In the genomic region with DNA sequence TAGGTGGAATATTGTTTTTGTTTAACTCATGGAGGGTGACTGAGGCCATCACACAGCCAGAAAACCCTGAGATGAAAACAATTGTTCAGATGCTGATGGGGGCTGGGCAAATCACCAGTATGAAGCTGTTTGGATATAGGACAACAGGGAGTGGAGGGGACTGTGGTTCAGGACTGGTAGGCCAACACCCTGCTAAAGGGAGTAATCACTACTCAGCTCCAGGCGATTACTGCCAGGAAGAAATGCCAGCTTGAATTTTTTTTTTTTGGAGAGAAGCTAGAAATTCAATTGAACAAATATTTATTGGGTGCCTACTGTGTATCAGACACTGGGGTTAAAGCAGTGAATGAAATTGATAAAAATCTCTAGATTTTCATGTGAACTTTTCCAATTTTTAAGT, we compare ENCODE assay signal across 44 cellular contexts. TPM values are rescaled to one million over a fixed set of nuclear protein-coding genes. Genes with fewer than 3 reads are reported as not detected.
"Had no signal": no experiment of that assay in that cellular context is flagged by ENCODE, and none has a peak within 500 bp of the region (broad histone marks: within the 10 kb centered on the region; RNA-seq: fewer than 3 reads in every experiment).

No MANE protein-coding gene starts in this region.

- H3K36me3 ChIP-seq: adrenal gland, ascending aorta, brain microvascular endothelial cell, breast epithelium, cardiac muscle cell had no signal

- H3K4me3 Mint-ChIP-seq: activated naive CD4-positive, alpha-beta T cell treated with anti-CD3 and anti-CD28 coated beads for 36 hours; activated naive CD4-positive, alpha-beta T cell treated with anti-CD3 and anti-CD28 coated beads, Interleukin-2, amount 10 ng/mL, durations not matched to agents 7 days and 5 days; activated naive CD4-positive, alpha-beta T cell treated with anti-CD3 and anti-CD28 coated beads, Interleukin-2, amount 50 U/mL, for 24 hours; activated naive CD8-positive, alpha-beta T cell; activated naive CD8-positive, alpha-beta T cell treated with anti-CD3 and anti-CD28 coated beads for 36 hours; activated naive CD8-positive, alpha-beta T cell treated with anti-CD3 and anti-CD28 coated beads, Interleukin-2, amount 10 ng/mL, durations not matched to agents 7 days and 5 days; activated naive CD8-positive, alpha-beta T cell treated with anti-CD3 and anti-CD28 coated beads, Interleukin-2, amount 50 U/mL, for 24 hours; activated T-cell treated with anti-CD3 and anti-CD28 coated beads, Interleukin-2, amount 50 U/mL, for 24 hours; activated T-cell treated with anti-CD3 and anti-CD28 coated beads, Interleukin-2, amount 50 U/mL, for 4 hours; activated T-cell treated with anti-CD3 and anti-CD28 coated beads, Interleukin-2, amount 50 U/mL, for 72 hours; activated T-helper 1 cell treated with anti-CD3 and anti-CD28 coated beads, Interleukin-12 subunit alpha, Interleukin-12 subunit beta, Interleukin-2, Interleukin-4 antibody, amounts not matched to agents 30 ng/mL and 10 ng/mL and 1 ng/mL, durations not matched to agents 14 hours and 24 hours and 36 hours; activated T-helper 17 cell treated with anti-CD3 and anti-CD28 coated beads, Interleukin-2, amount 50 U/mL, for 72 hours; brain; central memory CD8-positive, alpha-beta T cell had no signal

- H3K36me3 Mint-ChIP-seq: activated naive CD4-positive, alpha-beta T cell treated with anti-CD3 and anti-CD28 coated beads, Interleukin-2, amount 10 ng/mL, durations not matched to agents 7 days and 5 days; activated naive CD4-positive, alpha-beta T cell treated with anti-CD3 and anti-CD28 coated beads, Interleukin-2, amount 50 U/mL, for 24 hours; activated naive CD4-positive, alpha-beta T cell treated with anti-CD3 and anti-CD28 coated beads, Interleukin-2, amount 50 U/mL, for 72 hours; activated naive CD8-positive, alpha-beta T cell; activated naive CD8-positive, alpha-beta T cell treated with anti-CD3 and anti-CD28 coated beads for 36 hours; activated naive CD8-positive, alpha-beta T cell treated with anti-CD3 and anti-CD28 coated beads, Interleukin-2, amount 10 ng/mL, durations not matched to agents 7 days and 5 days; brain had no signal

- H3K4me1 Mint-ChIP-seq: activated naive CD4-positive, alpha-beta T cell treated with anti-CD3 and anti-CD28 coated beads, Interleukin-2, amount 10 ng/mL, durations not matched to agents 7 days and 5 days; activated naive CD4-positive, alpha-beta T cell treated with anti-CD3 and anti-CD28 coated beads, Interleukin-2, amount 50 U/mL, for 24 hours; activated naive CD8-positive, alpha-beta T cell treated with anti-CD3 and anti-CD28 coated beads for 36 hours; activated naive CD8-positive, alpha-beta T cell treated with anti-CD3 and anti-CD28 coated beads, Interleukin-2, amount 50 U/mL, for 24 hours; activated T-helper 17 cell treated with anti-CD3 and anti-CD28 coated beads, Interleukin-2, amount 50 U/mL, for 72 hours; central memory CD8-positive, alpha-beta T cell had no signal

- H3K9me3 ChIP-seq: adrenal gland, ascending aorta, body of pancreas, breast epithelium had no signal

- H3K27me3 ChIP-seq: adrenal gland, ascending aorta, body of pancreas, brain microvascular endothelial cell, breast epithelium, cardiac muscle cell had no signal

- ATAC-seq: activated naive CD4-positive, alpha-beta T cell treated with anti-CD3 and anti-CD28 coated beads, Interleukin-2, amount 50 U/mL, for 72 hours; activated naive CD8-positive, alpha-beta T cell treated with anti-CD3 and anti-CD28 coated beads, Interleukin-2, amount 50 U/mL, for 24 hours; activated T-cell treated with anti-CD3 and anti-CD28 coated beads, Interleukin-2, amount 50 U/mL, for 4 hours; activated T-cell treated with anti-CD3 and anti-CD28 coated beads, Interleukin-2, amount 50 U/mL, for 72 hours; activated T-helper 17 cell treated with anti-CD3 and anti-CD28 coated beads, Interleukin-2, amount 50 U/mL, for 72 hours; body of pancreas had no signal

- H3K9me3 Mint-ChIP-seq: activated naive CD4-positive, alpha-beta T cell treated with anti-CD3 and anti-CD28 coated beads for 36 hours; activated naive CD4-positive, alpha-beta T cell treated with anti-CD3 and anti-CD28 coated beads, Interleukin-2, amount 10 ng/mL, durations not matched to agents 7 days and 5 days; activated naive CD4-positive, alpha-beta T cell treated with anti-CD3 and anti-CD28 coated beads, Interleukin-2, amount 50 U/mL, for 24 hours; activated naive CD4-positive, alpha-beta T cell treated with anti-CD3 and anti-CD28 coated beads, Interleukin-2, amount 50 U/mL, for 72 hours; activated naive CD8-positive, alpha-beta T cell treated with anti-CD3 and anti-CD28 coated beads for 36 hours; activated naive CD8-positive, alpha-beta T cell treated with anti-CD3 and anti-CD28 coated beads, Interleukin-2, amount 50 U/mL, for 24 hours; activated T-cell treated with anti-CD3 and anti-CD28 coated beads, Interleukin-2, amount 50 U/mL, for 24 hours; activated T-cell treated with anti-CD3 and anti-CD28 coated beads, Interleukin-2, amount 50 U/mL, for 4 hours; activated T-cell treated with anti-CD3 and anti-CD28 coated beads, Interleukin-2, amount 50 U/mL, for 72 hours; activated T-helper 1 cell treated with anti-CD3 and anti-CD28 coated beads, Interleukin-12 subunit alpha, Interleukin-12 subunit beta, Interleukin-2, Interleukin-4 antibody, amounts not matched to agents 30 ng/mL and 10 ng/mL and 1 ng/mL, durations not matched to agents 14 hours and 24 hours and 36 hours; activated T-helper 17 cell treated with anti-CD3 and anti-CD28 coated beads, Interleukin-2, amount 50 U/mL, for 72 hours; activated T-helper 2 cell treated with anti-CD3 and anti-CD28 coated beads, Interferon-gamma antibody, Interleukin-2, Interleukin-4, amounts not matched to agents 10 μg/mL and 5 μg/mL and 100 μg/mL, durations not matched to agents 14 hours and 24 hours and 36 hours; central memory CD8-positive, alpha-beta T cell had no signal

- H3K4me3 ChIP-seq: adrenal gland, ascending aorta, body of pancreas, breast epithelium, cardiac muscle cell had no signal

- H3K4me1 ChIP-seq: adrenal gland, body of pancreas, breast epithelium had no signal

- DNase-seq: activated effector memory CD4-positive, alpha-beta T cell treated with anti-CD3 and anti-CD28 coated beads, Interleukin-2, amount 50 U/mL, for 16 hours; activated effector memory CD4-positive, alpha-beta T cell treated with Interleukin-2 at 50 U/mL for 16 hours; activated gamma-delta T cell; activated gamma-delta T cell treated with Interleukin-2 at 50 U/mL for 16 hours; activated naive CD4-positive, alpha-beta T cell; activated naive CD4-positive, alpha-beta T cell treated with anti-CD3 and anti-CD28 coated beads for 36 hours; activated naive CD4-positive, alpha-beta T cell treated with anti-CD3 and anti-CD28 coated beads, Interleukin-2, amount 10 ng/mL, durations not matched to agents 7 days and 5 days; activated naive CD4-positive, alpha-beta T cell treated with anti-CD3 and anti-CD28 coated beads, Interleukin-2, amount 50 U/mL, for 16 hours; activated naive CD4-positive, alpha-beta T cell treated with Interleukin-2 at 50 U/mL for 16 hours; activated naive CD8-positive, alpha-beta T cell treated with anti-CD3 and anti-CD28 coated beads for 36 hours; activated naive CD8-positive, alpha-beta T cell treated with anti-CD3 and anti-CD28 coated beads, Interleukin-2, amount 10 ng/mL, durations not matched to agents 7 days and 5 days; activated naive CD8-positive, alpha-beta T cell treated with anti-CD3 and anti-CD28 coated beads, Interleukin-2, amount 50 U/mL, for 24 hours; activated T-cell treated with anti-CD3 and anti-CD28 coated beads for 4 hours; activated T-cell treated with anti-CD3 and anti-CD28 coated beads, Interleukin-2, amount 50 U/mL, for 1 hour; activated T-cell treated with anti-CD3 and anti-CD28 coated beads, Interleukin-2, amount 50 U/mL, for 24 hours; activated T-cell treated with anti-CD3 and anti-CD28 coated beads, Interleukin-2, amount 50 U/mL, for 4 hours; activated T-cell treated with anti-CD3 and anti-CD28 coated beads, Interleukin-2, amount 50 U/mL, for 48 hours; activated T-cell treated with anti-CD3 and anti-CD28 coated beads, Interleukin-2, amount 50 U/mL, for 72 hours; adrenal gland; amniotic stem cell; amygdala; anterior cingulate cortex; aorta; body of pancreas; brain microvascular endothelial cell; caudate nucleus; central memory CD4-positive, alpha-beta T cell; cerebellar nuclear complex had no signal

- H3K27ac ChIP-seq: adrenal gland, ascending aorta, body of pancreas, brain microvascular endothelial cell, breast epithelium, cardiac muscle cell had no signal

- FAIRE-seq: astrocyte, bronchial epithelial cell had no signal

- H3K27ac Mint-ChIP-seq: activated naive CD4-positive, alpha-beta T cell treated with anti-CD3 and anti-CD28 coated beads for 36 hours; activated naive CD4-positive, alpha-beta T cell treated with anti-CD3 and anti-CD28 coated beads, Interleukin-2, amount 10 ng/mL, durations not matched to agents 7 days and 5 days; activated naive CD4-positive, alpha-beta T cell treated with anti-CD3 and anti-CD28 coated beads, Interleukin-2, amount 50 U/mL, for 24 hours; activated naive CD4-positive, alpha-beta T cell treated with anti-CD3 and anti-CD28 coated beads, Interleukin-2, amount 50 U/mL, for 72 hours; activated naive CD8-positive, alpha-beta T cell; activated naive CD8-positive, alpha-beta T cell treated with anti-CD3 and anti-CD28 coated beads for 36 hours; activated naive CD8-positive, alpha-beta T cell treated with anti-CD3 and anti-CD28 coated beads, Interleukin-2, amount 10 ng/mL, durations not matched to agents 7 days and 5 days; activated naive CD8-positive, alpha-beta T cell treated with anti-CD3 and anti-CD28 coated beads, Interleukin-2, amount 50 U/mL, for 24 hours; activated T-cell treated with anti-CD3 and anti-CD28 coated beads, Interleukin-2, amount 50 U/mL, for 24 hours; activated T-cell treated with anti-CD3 and anti-CD28 coated beads, Interleukin-2, amount 50 U/mL, for 72 hours; activated T-helper 1 cell treated with anti-CD3 and anti-CD28 coated beads, Interleukin-12 subunit alpha, Interleukin-12 subunit beta, Interleukin-2, Interleukin-4 antibody, amounts not matched to agents 30 ng/mL and 10 ng/mL and 1 ng/mL, durations not matched to agents 14 hours and 24 hours and 36 hours; activated T-helper 17 cell treated with anti-CD3 and anti-CD28 coated beads, Interleukin-2, amount 50 U/mL, for 72 hours; activated T-helper 2 cell treated with anti-CD3 and anti-CD28 coated beads, Interferon-gamma antibody, Interleukin-2, Interleukin-4, amounts not matched to agents 10 μg/mL and 5 μg/mL and 100 μg/mL, durations not matched to agents 14 hours and 24 hours and 36 hours; brain had no signal

- H3K27me3 Mint-ChIP-seq: activated T-cell treated with anti-CD3 and anti-CD28 coated beads, Interleukin-2, amount 50 U/mL, for 24 hours; central memory CD8-positive, alpha-beta T cell had no signal

RNA-seq across cellular contexts. Expression of gene TNP1, which starts 37.4 kb away (rescaled TPM):
- total RNA-seq: activated naive CD4-positive, alpha-beta T cell treated with anti-CD3 and anti-CD28 coated beads for 36 hours; activated naive CD4-positive, alpha-beta T cell treated with anti-CD3 and anti-CD28 coated beads, Interleukin-2, amount 50 U/mL, for 72 hours; activated naive CD8-positive, alpha-beta T cell treated with anti-CD3 and anti-CD28 coated beads for 36 hours; activated naive CD8-positive, alpha-beta T cell treated with anti-CD3 and anti-CD28 coated beads, Interleukin-2, amount 10 ng/mL, durations not matched to agents 7 days and 5 days; activated T-cell treated with anti-CD3 and anti-CD28 coated beads, Interleukin-2, amount 50 U/mL, for 4 hours; activated T-cell treated with anti-CD3 and anti-CD28 coated beads, Interleukin-2, amount 50 U/mL, for 72 hours; activated T-helper 1 cell treated with anti-CD3 and anti-CD28 coated beads, Interleukin-12 subunit alpha, Interleukin-12 subunit beta, Interleukin-2, Interleukin-4 antibody, amounts not matched to agents 30 ng/mL and 10 ng/mL and 1 ng/mL, durations not matched to agents 14 hours and 24 hours and 36 hours; activated T-helper 17 cell treated with anti-CD3 and anti-CD28 coated beads, Interleukin-2, amount 50 U/mL, for 72 hours; activated T-helper 2 cell treated with anti-CD3 and anti-CD28 coated beads, Interferon-gamma antibody, Interleukin-2, Interleukin-4, amounts not matched to agents 10 μg/mL and 5 μg/mL and 100 μg/mL, durations not matched to agents 14 hours and 24 hours and 36 hours; adrenal gland; aorta; ascending aorta; astrocyte; body of pancreas; breast epithelium; bronchial epithelial cell; cardiac muscle cell; cardiac septum; cerebellum had no signal
- polyA plus RNA-seq: adipose tissue, adrenal gland, aorta, cardiac muscle cell had no signal
